Comparison of ENCODE assay signal across 26 cellular contexts in the genomic region with DNA sequence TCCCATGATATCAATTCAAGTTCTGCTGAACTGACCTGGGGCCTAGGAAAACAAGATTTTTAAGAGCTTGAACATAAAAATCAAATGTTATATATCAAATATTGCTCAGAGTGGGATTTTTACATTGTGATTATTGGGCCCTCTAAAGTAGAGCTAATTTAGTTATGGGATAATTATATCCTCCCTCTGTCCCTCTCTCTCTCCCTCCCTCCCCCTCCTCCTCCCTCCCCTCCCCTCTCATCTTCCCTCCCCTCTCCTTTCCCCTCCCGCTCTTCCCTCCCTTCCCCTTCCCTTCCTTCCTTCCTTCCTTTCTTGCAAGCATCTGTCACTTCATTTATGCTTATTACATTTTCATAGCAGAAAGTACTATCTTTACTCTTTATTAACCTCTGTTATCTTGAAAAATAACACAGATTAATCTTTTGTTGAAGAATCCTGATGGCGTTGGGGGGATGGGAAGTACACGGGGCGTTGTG. TPM values are rescaled to one million over a fixed set of nuclear protein-coding genes. Genes with fewer than 3 reads are reported as not detected.
DNase-seq lines count a peak whose midpoint lies in the region; ATAC-seq, FAIRE-seq and TF ChIP-seq lines count a peak whose summit lies in the region.
"Had no signal": no experiment of that assay in that cellular context is flagged by ENCODE, and none has a peak within 500 bp of the region (broad histone marks: within the 10 kb centered on the region; RNA-seq: fewer than 3 reads in every experiment).

No MANE protein-coding gene starts in this region.

- TF ChIP-seq POLR2A in HepG2 (IDR thresholded peaks at IDR 0.05; ENCODE audit: insufficient read depth in 1 of 2, low read depth in 2 of 2, low read length in 2 of 2) (no peak), right lobe of liver (IDR thresholded peaks at IDR 0.05) (no peak)

- 29% methylated on average over 4 of the region's 4 CpGs for WGBS in HepG2 (ENCODE audit: low lambda C conversion rate)
- WGBS in right lobe of liver (ENCODE audit: insufficient coverage, low coverage, low lambda C conversion rate, missing lambda C conversion rate) = 63% methylated on average over 4 of the region's 4 CpGs
- WGBS in psoas muscle, 3 donors = 46 to 64% (median 55%) methylated on average over 4 of the region's 4 CpGs

- H3K9me3 ChIP-seq in HepG2 (ENCODE audit: low read length) (no peaks in the 10 kb centered on the region), right lobe of liver (no peaks in the 10 kb centered on the region), psoas muscle (no peaks in the 10 kb centered on the region), OCI-LY7 (ENCODE audit: low read length) (no peaks in the 10 kb centered on the region)
- H3K9me3 ChIP-seq: BE2C, Caco-2 had no signal

- ATAC-seq in HepG2 = no peak
- no peak for ATAC-seq in right lobe of liver
- no peak for ATAC-seq in psoas muscle
- ATAC-seq in activated CD4-positive, alpha-beta T cell treated with anti-CD3 and anti-CD28 coated beads for 36 hours = no peak
- ATAC-seq: GM12878, T-cell had no signal

- no peaks in the 10 kb centered on the region for H3K9me3 Mint-ChIP-seq in activated CD4-positive, alpha-beta T cell treated with anti-CD3 and anti-CD28 coated beads for 36 hours (ENCODE audit: low read depth)
- H3K9me3 Mint-ChIP-seq: CD4-positive, alpha-beta T cell had no signal

- no peak overlapping the region for H3K4me2 ChIP-seq in HepG2 (ENCODE audit: low read depth, low read length)
- no peak overlapping the region for H3K4me2 ChIP-seq in OCI-LY7 (ENCODE audit: low read length)
- H3K4me2 ChIP-seq: KMS-11 had no signal

- no peak overlapping the region for H3K27ac ChIP-seq in HepG2 (ENCODE audit: extremely low read length, insufficient read depth, low read length)
- no peak overlapping the region for H3K27ac ChIP-seq in right lobe of liver
- H3K27ac ChIP-seq in VCaP = peak overlapping the region; percentile 47
- peak overlapping the region; percentile 48 for H3K27ac ChIP-seq in psoas muscle
- H3K27ac ChIP-seq in OCI-LY7 (ENCODE audit: low read depth, low read length, poor library complexity, severe bottlenecking) = no peak overlapping the region
- H3K27ac ChIP-seq: HL-60, KMS-11 had no signal

- CTCF ChIA-PET in HepG2 (lab: Yijun Ruan, JAX; ENCODE audit: low intra/inter-chr PET ratio, low total read pairs) (no interaction called here), OCI-LY7 (lab: Charles Lee; ENCODE audit: unreplicated experiment) (no interaction called here)
- CTCF ChIA-PET in activated CD4-positive, alpha-beta T cell treated with anti-CD3 and anti-CD28 coated beads for 36 hours (lab: Charles Lee) = no interaction called here

- H2AFZ ChIP-seq in HepG2 (ENCODE audit: low read length) = no peak overlapping the region
- no peak overlapping the region for H2AFZ ChIP-seq in OCI-LY7 (ENCODE audit: low read length)

- TF ChIP-seq CTCF in HepG2 (CRISPR knock-in tag; IDR thresholded peaks at IDR 0.05) (no peak), right lobe of liver (IDR thresholded peaks at IDR 0.05) (no peak), VCaP (conservative IDR thresholded peaks at IDR 0.05) (no peak), psoas muscle (IDR thresholded peaks at IDR 0.05) (no peak), OCI-LY7 (conservative IDR thresholded peaks at IDR 0.05; ENCODE audit: low read length) (no peak)

- H4K20me1 ChIP-seq in HepG2 (ENCODE audit: insufficient read depth, low read length) (no peaks in the 10 kb centered on the region), OCI-LY7 (ENCODE audit: insufficient read depth, low read length) (no peaks in the 10 kb centered on the region)

- H3K79me2 ChIP-seq in HepG2 (ENCODE audit: insufficient read depth, low read length) = no peaks in the 10 kb centered on the region
- H3K79me2 ChIP-seq in OCI-LY7 (ENCODE audit: insufficient read depth, low read depth, low read length) = no peaks in the 10 kb centered on the region

- peaks cover 0 to 19% of the 10 kb centered on the region in 2 experiments; a peak in 3 of 5 replicates for H3K27me3 ChIP-seq in HepG2 (ENCODE audit: control insufficient read depth in 1 of 2, insufficient read depth in 2 of 2, low read length in 2 of 2)
- no peaks in the 10 kb centered on the region for H3K27me3 ChIP-seq in right lobe of liver
- no peaks in the 10 kb centered on the region for H3K27me3 ChIP-seq in psoas muscle (ENCODE audit: insufficient read depth in 3 of 3, low read length in 2 of 3)
- H3K27me3 ChIP-seq: BE2C had no signal

- H3K27me3 Mint-ChIP-seq in activated CD4-positive, alpha-beta T cell treated with anti-CD3 and anti-CD28 coated beads for 36 hours = peaks cover 16% of the 10 kb centered on the region

- POLR2A ChIA-PET in HepG2 (lab: Yijun Ruan, JAX) (no interaction called here), OCI-LY7 (lab: Charles Lee) (interaction anchor here (0.7 kb wide), 1 partner anchor 1040 kb away, joined by 3 read pairs; no protein-coding TSS in a partner anchor)
- POLR2A ChIA-PET in activated CD4-positive, alpha-beta T cell treated with anti-CD3 and anti-CD28 coated beads for 36 hours (lab: Charles Lee) = no interaction called here

- TF ChIP-seq EP300 in HepG2 (IDR thresholded peaks at IDR 0.05; ENCODE audit: low read depth in 2 of 2, low read length in 2 of 2) (no peak), HepG2 (CRISPR knock-in tag; IDR thresholded peaks at IDR 0.05; ENCODE audit: borderline replicate concordance) (no peak)

- H3K9ac ChIP-seq in HepG2 (ENCODE audit: insufficient read depth, low read depth, low read length) = no peak overlapping the region
- H3K9ac ChIP-seq: KMS-11 had no signal

- intact Hi-C loops in HepG2 (cut with micrococcal nuclease; ENCODE audit: unreplicated experiment) = no loop called here
- intact Hi-C loops in right lobe of liver (cut with DNase I) = no loop called here
- intact Hi-C loops in psoas muscle (cut with DNase I) = no loop called here
- intact Hi-C loops in OCI-LY7 (cut with micrococcal nuclease; ENCODE audit: unreplicated experiment) = no loop called here
- intact Hi-C loops in activated CD4-positive, alpha-beta T cell treated with anti-CD3 and anti-CD28 coated beads for 36 hours (cut with DNase I, micrococcal nuclease) = no loop called here

- H3K4me1 Mint-ChIP-seq in activated CD4-positive, alpha-beta T cell treated with anti-CD3 and anti-CD28 coated beads for 36 hours = no peaks in the 10 kb centered on the region

- H3K4me1 ChIP-seq in HepG2 (ENCODE audit: insufficient read depth, low read length) (no peaks in the 10 kb centered on the region; the same call in 1 of the 2 replicates), right lobe of liver (no peaks in the 10 kb centered on the region), psoas muscle (no peaks in the 10 kb centered on the region), OCI-LY7 (ENCODE audit: insufficient read depth, low read length, poor library complexity, severe bottlenecking) (no peaks in the 10 kb centered on the region)
- H3K4me1 ChIP-seq: BE2C had no signal

- H3K36me3 Mint-ChIP-seq in activated CD4-positive, alpha-beta T cell treated with anti-CD3 and anti-CD28 coated beads for 36 hours (ENCODE audit: low read depth) = no peaks in the 10 kb centered on the region
- H3K36me3 Mint-ChIP-seq: T-cell had no signal

- no peak overlapping the region for H3K4me3 ChIP-seq in HepG2 (replicated peaks in 1 of 3; ENCODE audit: insufficient read depth in 1 of 3, low read depth in 2 of 3, low read length in 3 of 3)
- H3K4me3 ChIP-seq in right lobe of liver = no peak overlapping the region
- no peak overlapping the region for H3K4me3 ChIP-seq in psoas muscle
- H3K4me3 ChIP-seq in OCI-LY7 (ENCODE audit: low read depth, low read length, poor library complexity, severe bottlenecking) = no peak overlapping the region
- H3K4me3 ChIP-seq: GM12878 had no signal

- no peak for TF ChIP-seq RAD21 in HepG2 (CRISPR knock-in tag; IDR thresholded peaks at IDR 0.05)

- H3K36me3 ChIP-seq in HepG2 (replicated peaks in 1 of 2; ENCODE audit: control insufficient read depth in 1 of 2, insufficient read depth in 2 of 2, low read length in 2 of 2) (no peaks in the 10 kb centered on the region), right lobe of liver (no peaks in the 10 kb centered on the region), psoas muscle (ENCODE audit: insufficient read depth in 1 of 2, low read depth in 1 of 2) (no peaks in the 10 kb centered on the region), OCI-LY7 (ENCODE audit: insufficient read depth, low read length) (no peaks in the 10 kb centered on the region)
- H3K36me3 ChIP-seq: BE2C had no signal

- in situ Hi-C loops in HepG2 (cut with HindIII; ENCODE audit: extremely low pct_ligation_motif_present, low pct_unique_long_range_greater_than_20kb) = no loop called here

- no peaks in the 10 kb centered on the region for H3K9me2 ChIP-seq in OCI-LY7 (ENCODE audit: insufficient read depth, low read length)

- H3K27ac Mint-ChIP-seq in activated CD4-positive, alpha-beta T cell treated with anti-CD3 and anti-CD28 coated beads for 36 hours = no peak overlapping the region
- H3K27ac Mint-ChIP-seq: CD4-positive, alpha-beta T cell; T-cell had no signal

- H3K4me3 Mint-ChIP-seq in activated CD4-positive, alpha-beta T cell treated with anti-CD3 and anti-CD28 coated beads for 36 hours = no peak overlapping the region
- H3K4me3 Mint-ChIP-seq: CD4-positive, alpha-beta T cell; T-cell had no signal

- FAIRE-seq in HepG2 (lab: Jason Lieb, UNC) = no peak
- FAIRE-seq: GM12878, RCC 7860 had no signal

- DNase-seq in HepG2 (ENCODE audit: low spot score) (no peak), right lobe of liver (no peak), psoas muscle (no peak), OCI-LY7 (ENCODE audit: low spot score) (no peak), SHP77 treated with DMSO at 0.1 percent for 48 hours (lab: John Stamatoyannopoulos, UW) (no peak)
- DNase-seq in activated CD4-positive, alpha-beta T cell treated with anti-CD3 and anti-CD28 coated beads for 36 hours = no peak
- DNase-seq: BE2C; Caco-2; CD4-positive, alpha-beta T cell; DMS 273 treated with DMSO at 0.1 percent for 48 hours; H7; NCI-H1105; NCI-H146; NCI-H2029; NCI-H524 treated with DMSO at 0.1 percent for 48 hours; NCI-H82; OCI-M1; SHP77; T-cell had no signal

- BruUV-seq in HepG2 (replicated peaks; lab: Mats Ljungman, UMichigan) = no TSS peak
- BruUV-seq in OCI-LY7 (replicated peaks; lab: Mats Ljungman, UMichigan) = no TSS peak

RNA-seq across cellular contexts. Expression of a gene that starts 32.8 kb away (rescaled TPM):
- total RNA-seq in HepG2 (2016; rRNA removed; fragmentation: Illumina TruSeq; extraction: Trizol) (not detected in 2 replicates), right lobe of liver (under 1 TPM in 1 of 6 experiments, not detected in 5; 0.15 TPM), psoas muscle (under 1 TPM in 2 of 4 donors, not detected in 2; 0.20 to 0.43 TPM), OCI-LY7 (2022) (not detected in 2 replicates)
- total RNA-seq in HepG2 (2016; cell fraction: cytosol; rRNA removed; fragmentation: Illumina TruSeq; extraction: Trizol; ENCODE audit: low read depth) = not detected in 2 replicates
- total RNA-seq in HepG2 (2016; cell fraction: insoluble cytoplasmic fraction; rRNA removed; fragmentation: Illumina TruSeq; extraction: Trizol) = not detected in 2 replicates
- not detected in 2 replicates for total RNA-seq in HepG2 (2016; cell fraction: membrane; rRNA removed; fragmentation: Illumina TruSeq; extraction: Trizol)
- total RNA-seq in HepG2 (2016; cell fraction: nucleus; rRNA removed; fragmentation: Illumina TruSeq; extraction: Trizol) = not detected in 2 replicates
- polyA plus RNA-seq in HepG2 (2011; rRNA removed) (not detected in 2 replicates), psoas muscle (under 1 TPM; 0.10 to 0.23 (median 0.14) TPM)
- polyA plus RNA-seq in HepG2 (2011; cell fraction: cytosol; rRNA removed) = not detected in 2 replicates
- not detected in 2 replicates for polyA plus RNA-seq in HepG2 (2011; cell fraction: nucleus; rRNA removed)
- not detected in 2 replicates for polyA plus RNA-seq in HepG2 (2012)
- polyA plus RNA-seq in HepG2 (2016; cell fraction: cytosol; fragmentation: Illumina TruSeq; extraction: Trizol; ENCODE audit: low read depth) = not detected in 2 replicates
- polyA plus RNA-seq in HepG2 (2016; cell fraction: insoluble cytoplasmic fraction; fragmentation: Illumina TruSeq; extraction: Trizol; ENCODE audit: low read depth) = not detected in 2 replicates
- not detected in 2 replicates for polyA plus RNA-seq in HepG2 (2016; cell fraction: membrane; fragmentation: Illumina TruSeq; extraction: Trizol; ENCODE audit: low read depth)
- polyA plus RNA-seq in HepG2 (2016; cell fraction: nucleus; fragmentation: Illumina TruSeq; extraction: Trizol; ENCODE audit: insufficient read depth, low read depth) = not detected in 2 replicates
- not detected in 2 replicates for polyA minus RNA-seq in HepG2 (2011; rRNA and poly(A)+ RNA removed; ENCODE audit: low replicate concordance)
- not detected in 2 replicates for polyA minus RNA-seq in HepG2 (2011; cell fraction: cytosol; rRNA and poly(A)+ RNA removed)
- not detected in 2 replicates for polyA minus RNA-seq in HepG2 (2011; cell fraction: nucleus; rRNA and poly(A)+ RNA removed)
- not detected in 2 replicates for total RNA-seq in OCI-LY7 (2014; rRNA removed; shearing (Covaris generic))
- total RNA-seq in activated CD4-positive, alpha-beta T cell treated with anti-CD3 and anti-CD28 coated beads for 36 hours = not detected
- total RNA-seq: Caco-2; CD4-positive, alpha-beta T cell; GM12878; HT-29; T-cell had no signal
- polyA plus RNA-seq: GM12878 had no signal

RNA-seq across cellular contexts. Expression of a gene that starts 48.8 kb away (rescaled TPM):
- not detected in 2 replicates for total RNA-seq in HepG2 (2016; rRNA removed; fragmentation: Illumina TruSeq; extraction: Trizol)
- total RNA-seq in HepG2 (2016; cell fraction: cytosol; rRNA removed; fragmentation: Illumina TruSeq; extraction: Trizol; ENCODE audit: low read depth) = not detected in 2 replicates
- not detected in 2 replicates for total RNA-seq in HepG2 (2016; cell fraction: insoluble cytoplasmic fraction; rRNA removed; fragmentation: Illumina TruSeq; extraction: Trizol)
- not detected in 2 replicates for total RNA-seq in HepG2 (2016; cell fraction: membrane; rRNA removed; fragmentation: Illumina TruSeq; extraction: Trizol)
- not detected in 2 replicates for total RNA-seq in HepG2 (2016; cell fraction: nucleus; rRNA removed; fragmentation: Illumina TruSeq; extraction: Trizol)
- polyA plus RNA-seq in HepG2 (2011; rRNA removed) = 0.01 and 0.09 TPM in 2 replicates
- 0.01 and 0.03 TPM in 2 replicates for polyA plus RNA-seq in HepG2 (2011; cell fraction: cytosol; rRNA removed)
- 0.14 and 0.32 TPM in 2 replicates for polyA plus RNA-seq in HepG2 (2011; cell fraction: nucleus; rRNA removed)
- polyA plus RNA-seq in HepG2 (2012) = 0.05 TPM in 2 replicates
- polyA plus RNA-seq in HepG2 (2016; cell fraction: cytosol; fragmentation: Illumina TruSeq; extraction: Trizol; ENCODE audit: low read depth) = not detected in 2 replicates
- polyA plus RNA-seq in HepG2 (2016; cell fraction: insoluble cytoplasmic fraction; fragmentation: Illumina TruSeq; extraction: Trizol; ENCODE audit: low read depth) = not detected in 2 replicates
- polyA plus RNA-seq in HepG2 (2016; cell fraction: membrane; fragmentation: Illumina TruSeq; extraction: Trizol; ENCODE audit: low read depth) = not detected in 2 replicates
- polyA plus RNA-seq in HepG2 (2016; cell fraction: nucleus; fragmentation: Illumina TruSeq; extraction: Trizol; ENCODE audit: insufficient read depth, low read depth) = not detected in 2 replicates
- 0.04 TPM in 1 of 2 replicates, not detected in the other for polyA minus RNA-seq in HepG2 (2011; rRNA and poly(A)+ RNA removed; ENCODE audit: low replicate concordance)
- not detected in 2 replicates for polyA minus RNA-seq in HepG2 (2011; cell fraction: cytosol; rRNA and poly(A)+ RNA removed)
- 0.13 TPM in 1 of 2 replicates, not detected in the other for polyA minus RNA-seq in HepG2 (2011; cell fraction: nucleus; rRNA and poly(A)+ RNA removed)
- total RNA-seq in right lobe of liver = under 1 TPM in 5 of 6 experiments, not detected in 1; 0.07 to 0.23 (median 0.12) TPM
- total RNA-seq in psoas muscle = 1 to 10 TPM in 1 of 4 donors, under 1 TPM in 3; 0.17 to 2.9 (median 0.29) TPM
- under 1 TPM; 0.01 to 0.77 (median 0.14) TPM for polyA plus RNA-seq in psoas muscle
- total RNA-seq in OCI-LY7 (2014; rRNA removed; shearing (Covaris generic)) = not detected in 2 replicates
- total RNA-seq in OCI-LY7 (2022) = not detected in 2 replicates
- total RNA-seq in activated CD4-positive, alpha-beta T cell treated with anti-CD3 and anti-CD28 coated beads for 36 hours = not detected
- total RNA-seq: A673; CD4-positive, alpha-beta T cell; GM12878; H7; HT-29; T-cell had no signal
- polyA plus RNA-seq: GM12878 had no signal

Comparison
In these comparisons a context has a peak if more than half of its experiments do, and no peak if none do; other contexts are left out.
1. H3K27ac ChIP-seq: peak in VCaP (single experiment) and psoas muscle (single experiment); none in HepG2 (single experiment), right lobe of liver (0 of 3) and OCI-LY7 (single experiment).